ENCODE assay signal across 2 cellular contexts in the genomic region with DNA sequence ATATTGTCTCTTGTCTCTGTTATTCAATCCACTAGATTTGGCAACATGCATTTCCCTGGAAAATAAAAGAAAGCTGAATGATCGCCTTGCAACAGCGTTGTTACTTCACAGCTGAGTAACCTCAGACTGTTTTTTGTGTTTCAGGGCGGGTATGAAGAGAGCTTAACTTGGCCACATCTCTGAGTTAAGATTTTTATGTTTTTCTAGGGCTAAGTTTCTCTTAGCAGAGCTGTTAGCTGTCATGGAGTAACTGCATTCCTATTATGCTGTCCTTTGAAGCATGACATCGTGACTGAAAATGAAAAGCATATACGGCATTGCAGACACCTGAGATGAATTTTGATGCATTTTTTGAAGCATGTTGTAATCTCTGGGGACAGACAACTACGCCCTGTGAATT.
A peak's percentile ranks its signal among the peaks of the same experiment; 100 is the strongest.
TF ChIP-seq lines count a peak whose summit lies in the region.

No MANE protein-coding gene starts in this region.

TF ChIP-seq in Ishikawa, 13 proteins besides CTCF, POLR2A, EP300 and RAD21 (continued from another document):
- TF ChIP-seq, protein P1, sequence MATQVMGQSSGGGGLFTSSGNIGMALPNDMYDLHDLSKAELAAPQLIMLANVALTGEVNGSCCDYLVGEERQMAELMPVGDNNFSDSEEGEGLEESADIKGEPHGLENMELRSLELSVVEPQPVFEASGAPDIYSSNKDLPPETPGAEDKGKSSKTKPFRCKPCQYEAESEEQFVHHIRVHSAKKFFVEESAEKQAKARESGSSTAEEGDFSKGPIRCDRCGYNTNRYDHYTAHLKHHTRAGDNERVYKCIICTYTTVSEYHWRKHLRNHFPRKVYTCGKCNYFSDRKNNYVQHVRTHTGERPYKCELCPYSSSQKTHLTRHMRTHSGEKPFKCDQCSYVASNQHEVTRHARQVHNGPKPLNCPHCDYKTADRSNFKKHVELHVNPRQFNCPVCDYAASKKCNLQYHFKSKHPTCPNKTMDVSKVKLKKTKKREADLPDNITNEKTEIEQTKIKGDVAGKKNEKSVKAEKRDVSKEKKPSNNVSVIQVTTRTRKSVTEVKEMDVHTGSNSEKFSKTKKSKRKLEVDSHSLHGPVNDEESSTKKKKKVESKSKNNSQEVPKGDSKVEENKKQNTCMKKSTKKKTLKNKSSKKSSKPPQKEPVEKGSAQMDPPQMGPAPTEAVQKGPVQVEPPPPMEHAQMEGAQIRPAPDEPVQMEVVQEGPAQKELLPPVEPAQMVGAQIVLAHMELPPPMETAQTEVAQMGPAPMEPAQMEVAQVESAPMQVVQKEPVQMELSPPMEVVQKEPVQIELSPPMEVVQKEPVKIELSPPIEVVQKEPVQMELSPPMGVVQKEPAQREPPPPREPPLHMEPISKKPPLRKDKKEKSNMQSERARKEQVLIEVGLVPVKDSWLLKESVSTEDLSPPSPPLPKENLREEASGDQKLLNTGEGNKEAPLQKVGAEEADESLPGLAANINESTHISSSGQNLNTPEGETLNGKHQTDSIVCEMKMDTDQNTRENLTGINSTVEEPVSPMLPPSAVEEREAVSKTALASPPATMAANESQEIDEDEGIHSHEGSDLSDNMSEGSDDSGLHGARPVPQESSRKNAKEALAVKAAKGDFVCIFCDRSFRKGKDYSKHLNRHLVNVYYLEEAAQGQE (IDR thresholded peaks at IDR 0.05; ENCODE audit: low read depth) = no peak
- TF ChIP-seq NFIC (IDR thresholded peaks at IDR 0.05) (no peak), CREB1 (IDR thresholded peaks at IDR 0.05; ENCODE audit: low read depth) (no peak)

TF ChIP-seq in neural cell, 6 proteins besides CTCF, POLR2A, EP300 and RAD21:
- TF ChIP-seq, protein P1 (IDR thresholded peaks at IDR 0.05; ENCODE audit: borderline replicate concordance) = peak; percentile 64
- peak; percentile 35 for TF ChIP-seq SMC3 (conservative IDR thresholded peaks at IDR 0.05; ENCODE audit: poor library complexity)
- TF ChIP-seq POLR2AphosphoS5 (IDR thresholded peaks at IDR 0.05) = peak; percentile 78
- no peak for TF ChIP-seq TAF1 (IDR thresholded peaks at IDR 0.05; ENCODE audit: low read depth)
- no peak for TF ChIP-seq EZH2 (IDR thresholded peaks at IDR 0.05; ENCODE audit: borderline replicate concordance, insufficient read depth, low read length, poor library complexity, severe bottlenecking)
- TF ChIP-seq MXI1 (conservative IDR thresholded peaks at IDR 0.05; ENCODE audit: poor library complexity, severe bottlenecking) = no peak
